ENCODE assay signal across 1 cellular context in genomic region chr1:211698161-211699026, GRCh38.
TF ChIP-seq lines count a peak whose summit lies in the region.

No MANE protein-coding gene starts in this region.

TF ChIP-seq in K562, 482 proteins besides CTCF, POLR2A, EP300 and RAD21 (continued from another document and continues in another):
- TF ChIP-seq ARID4B (CRISPR knock-in tag; IDR thresholded peaks at IDR 0.05) (no peak), ZNF668 (CRISPR knock-in tag; IDR thresholded peaks at IDR 0.05) (no peak), NR4A1 (CRISPR knock-in tag; IDR thresholded peaks at IDR 0.05) (peak; percentile 31; the same call in 1 of the 2 replicates), NR4A1 (tag; IDR thresholded peaks at IDR 0.05) (peak; percentile 30; the same call in 1 of the 2 replicates), ZBTB7A (IDR thresholded peaks at IDR 0.05; ENCODE audit: borderline replicate concordance, control insufficient read depth, low read depth, low read length) (no peak), SNIP1 (IDR thresholded peaks at IDR 0.05; ENCODE audit: low read depth) (no peak), ZBTB11 (CRISPR knock-in tag; IDR thresholded peaks at IDR 0.05) (no peak), PHB (CRISPR knock-in tag; IDR thresholded peaks at IDR 0.05) (no peak), E2F6 (IDR thresholded peaks at IDR 0.05; ENCODE audit: borderline replicate concordance in 1 of 2, extremely low read depth in 1 of 2, insufficient read depth in 1 of 2, insufficient read length in 1 of 2, low read depth in 1 of 2, low read length in 1 of 2, poor library complexity in 1 of 2, severe bottlenecking in 1 of 2) (no peak), ZNF644 (tag; IDR thresholded peaks at IDR 0.05; ENCODE audit: low read depth) (no peak), KLF1 (tag; IDR thresholded peaks at IDR 0.05) (no peak), ELF1 (tag; IDR thresholded peaks at IDR 0.05) (no peak), ZNF707 (CRISPR knock-in tag; conservative IDR thresholded peaks at IDR 0.05) (no peak), ZNF165 (CRISPR knock-in tag; IDR thresholded peaks at IDR 0.05; ENCODE audit: borderline replicate concordance) (no peak), ZNF277 (CRISPR knock-in tag; IDR thresholded peaks at IDR 0.05; ENCODE audit: borderline replicate concordance) (no peak), NR0B1 (IDR thresholded peaks at IDR 0.05; ENCODE audit: partially characterized antibody) (no peak), TAF1 (IDR thresholded peaks at IDR 0.05; ENCODE audit: control insufficient read depth, extremely low read depth, insufficient read depth, low read length, severe bottlenecking) (no peak), ZBTB12 (CRISPR knock-in tag; IDR thresholded peaks at IDR 0.05) (no peak), CBFB (CRISPR knock-in tag; IDR thresholded peaks at IDR 0.05) (no peak), ZFP91 (CRISPR knock-in tag; IDR thresholded peaks at IDR 0.05) (no peak; the same call in 1 of the 2 replicates), BCLAF1 (IDR thresholded peaks at IDR 0.05; ENCODE audit: borderline replicate concordance in 1 of 2, control insufficient read depth in 1 of 2, low read depth in 2 of 2, low read length in 1 of 2) (no peak), PML (IDR thresholded peaks at IDR 0.05; ENCODE audit: low read length) (no peak), DACH1 (IDR thresholded peaks at IDR 0.05; ENCODE audit: partially characterized antibody) (no peak), FOXP4 (CRISPR knock-in tag; IDR thresholded peaks at IDR 0.05; ENCODE audit: borderline replicate concordance) (no peak), SP1 (CRISPR knock-in tag; IDR thresholded peaks at IDR 0.05) (peak; percentile 68; the same call in 1 of the 2 replicates), CHD4 (IDR thresholded peaks at IDR 0.05; ENCODE audit: insufficient read depth, insufficient replicate concordance, low read depth, low read length, poor library complexity, severe bottlenecking) (no peak), SIX5 (IDR thresholded peaks at IDR 0.05; ENCODE audit: borderline replicate concordance in 1 of 2, insufficient read depth in 1 of 2, low read depth in 1 of 2, low read length in 2 of 2) (no peak), USF2 (CRISPR knock-in tag; IDR thresholded peaks at IDR 0.05) (no peak), ZNF780A (CRISPR knock-in tag; IDR thresholded peaks at IDR 0.05) (no peak), ILK (tag; IDR thresholded peaks at IDR 0.05; ENCODE audit: borderline replicate concordance, low read depth) (no peak), ZNF212 (CRISPR knock-in tag; IDR thresholded peaks at IDR 0.05) (no peak)
